8 cellular contexts compared by ENCODE assay signal in the genomic region with DNA sequence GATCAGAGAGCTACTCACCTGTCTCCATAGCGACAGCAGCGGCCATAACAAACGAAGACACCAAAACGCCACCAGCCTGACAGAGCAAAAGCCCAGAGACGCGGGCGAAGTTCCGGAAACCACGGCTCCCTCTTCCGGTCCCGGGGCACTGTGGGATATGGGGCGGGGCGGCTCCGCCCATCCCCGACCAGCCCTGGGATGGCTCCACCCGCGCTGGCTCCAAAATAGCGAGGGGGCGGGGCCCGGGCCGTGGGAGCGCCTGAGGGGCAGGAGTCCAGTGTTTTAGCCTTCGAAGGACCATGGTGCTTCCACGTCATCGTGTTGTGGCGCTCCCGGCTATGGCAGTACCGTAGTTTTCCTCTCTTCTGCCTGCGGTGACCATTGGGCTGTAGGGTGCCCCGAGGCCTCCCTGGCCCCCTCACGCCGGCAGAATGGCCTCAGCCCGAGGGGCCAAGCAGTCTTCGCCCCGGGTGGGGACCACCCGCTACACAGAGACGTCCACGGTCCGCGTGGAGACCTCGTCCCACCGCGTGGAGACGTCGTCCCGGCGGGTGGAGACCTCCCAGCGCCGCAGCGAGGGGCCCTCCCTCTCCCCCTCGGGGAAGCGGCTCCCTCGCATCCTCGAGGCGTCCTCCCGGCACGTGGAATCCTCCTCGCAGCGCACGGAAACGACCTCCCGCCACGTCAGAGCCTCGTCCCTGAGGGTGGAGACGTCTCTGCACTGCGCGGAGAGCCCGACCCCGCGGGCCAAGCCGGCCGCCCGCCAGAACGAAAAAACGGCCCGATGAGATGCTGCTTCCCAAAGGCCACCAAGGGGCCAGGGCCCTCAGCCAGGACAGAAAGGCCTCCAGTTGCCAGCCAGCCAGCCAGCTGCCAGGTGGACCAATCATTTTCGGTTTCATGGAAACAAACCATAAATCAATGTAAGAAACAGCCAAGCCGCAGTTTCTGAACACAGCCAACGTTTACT. TPM values are rescaled to one million over a fixed set of nuclear protein-coding genes. Genes with fewer than 3 reads are reported as not detected.
A peak's percentile ranks its signal among the peaks of the same experiment; 100 is the strongest.
DNase-seq lines count a peak whose midpoint lies in the region; ATAC-seq and TF ChIP-seq lines count a peak whose summit lies in the region.

Gene C17orf100, plus strand, starts transcription at position 280 of the 970 bp plus-strand sequence. Its CDS starts 152 bp downstream, at position 432.
Gene MED31, minus strand, starts transcription at position 123 of the 970 bp plus-strand sequence. Its CDS starts 77 bp downstream, at position 46.

- H3K4me3 ChIP-seq in epithelial cell of proximal tubule (ENCODE audit: low read depth, low read length) = peak within 1 kb of the TSS; percentile 96

- no peak for TF ChIP-seq EP300 in Ishikawa (IDR thresholded peaks at IDR 0.05; ENCODE audit: borderline replicate concordance)

- no peak for TF ChIP-seq CTCF in epithelial cell of proximal tubule (conservative IDR thresholded peaks at IDR 0.05; ENCODE audit: low read depth, low read length)

- ATAC-seq in GM21529 (IDR thresholded peaks at IDR 0.05; ENCODE audit: unreplicated experiment) = peak; percentile 89

- DNase-seq in DMS 273 (lab: John Stamatoyannopoulos, UW; ENCODE audit: unreplicated experiment) = peak; percentile 93
- DNase-seq in OCI-M2 (lab: John Stamatoyannopoulos, UW; ENCODE audit: unreplicated experiment) = peak; percentile 53
- peak; percentile 94 for DNase-seq in activated T-cell treated with anti-CD3 and anti-CD28 coated beads, Interleukin-2, amount 50 U/mL, for 1 hour
- DNase-seq in epithelial cell of proximal tubule (ENCODE audit: low read depth) = no peak
- DNase-seq in mucosa of gallbladder (ENCODE audit: low spot score) = peak; percentile 95
- peak; percentile 92 for DNase-seq in stimulated activated CD8-positive, alpha-beta memory T cell treated with anti-CD3 and anti-CD28 coated beads, Interleukin-4, amount 100 ng/mL, for 24 hours (ENCODE audit: low read depth)

- no peak for TF ChIP-seq RAD21 in Ishikawa (IDR thresholded peaks at IDR 0.05; ENCODE audit: low read depth)

TF ChIP-seq in Ishikawa, 13 proteins besides CTCF, POLR2A, EP300 and RAD21:
- no peak for TF ChIP-seq TCF12 (IDR thresholded peaks at IDR 0.05; ENCODE audit: low read depth)
- no peak for TF ChIP-seq CREB1 (IDR thresholded peaks at IDR 0.05; ENCODE audit: low read depth)
- TF ChIP-seq YY1 (IDR thresholded peaks at IDR 0.05; ENCODE audit: low read depth) = peak; percentile 83
- no peak for TF ChIP-seq CEBPB (IDR thresholded peaks at IDR 0.05)
- no peak for TF ChIP-seq USF1 (IDR thresholded peaks at IDR 0.05)
- no peak for TF ChIP-seq ZBTB7A (IDR thresholded peaks at IDR 0.05; ENCODE audit: low read depth)
- no peak for TF ChIP-seq FOXM1 (IDR thresholded peaks at IDR 0.05; ENCODE audit: borderline replicate concordance, low read depth)
- no peak for TF ChIP-seq NFIC (IDR thresholded peaks at IDR 0.05)
- TF ChIP-seq TEAD4 (IDR thresholded peaks at IDR 0.05) = no peak
- no peak for TF ChIP-seq EGR1 (IDR thresholded peaks at IDR 0.05)
- peak; percentile 70 for TF ChIP-seq TAF1 (IDR thresholded peaks at IDR 0.05; ENCODE audit: low read depth)
- no peak for TF ChIP-seq REST (IDR thresholded peaks at IDR 0.05; ENCODE audit: low read depth)
- TF ChIP-seq, protein P1, sequence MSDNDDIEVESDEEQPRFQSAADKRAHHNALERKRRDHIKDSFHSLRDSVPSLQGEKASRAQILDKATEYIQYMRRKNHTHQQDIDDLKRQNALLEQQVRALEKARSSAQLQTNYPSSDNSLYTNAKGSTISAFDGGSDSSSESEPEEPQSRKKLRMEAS (IDR thresholded peaks at IDR 0.05) = peak; percentile 73
TF ChIP-seq in Ishikawa: peak in this region for 3.

RNA-seq across cellular contexts. Expression of gene C17orf100, which starts in this region (rescaled TPM):
- 0.22 and 1.2 TPM in 2 replicates for total RNA-seq in epithelial cell of proximal tubule
- 3.3 TPM for total RNA-seq in mucosa of gallbladder

RNA-seq across cellular contexts. Expression of gene MED31, which starts in this region (rescaled TPM):
- 10.1 and 23.9 TPM in 2 replicates for total RNA-seq in epithelial cell of proximal tubule
- 16.9 TPM for total RNA-seq in mucosa of gallbladder
